ENCODE assay signal across 19 cellular contexts in genomic region chr14:73189651-73190050, GRCh38. TPM values are rescaled to one million over a fixed set of nuclear protein-coding genes. Genes with fewer than 3 reads are reported as not detected.
"Had no signal": no experiment of that assay in that cellular context is flagged by ENCODE, and none has a peak within 500 bp of the region (broad histone marks: within the 10 kb centered on the region; RNA-seq: fewer than 3 reads in every experiment).

No MANE protein-coding gene starts in this region.

- ATAC-seq: activated CD4-positive, alpha-beta T cell treated with anti-CD3 and anti-CD28 coated beads for 36 hours; activated T-cell treated with anti-CD3 and anti-CD28 coated beads, Interleukin-2, amount 50 U/mL, for 72 hours; foreskin keratinocyte; left lung; naive thymus-derived CD4-positive, alpha-beta T cell; pancreas; right cardiac atrium; stimulated activated memory B cell treated with anti-CD40 and anti-IgM and Interleukin-4, amounts not matched to agents 10 μg/mL and 1 μg/mL and 100 μg/mL, for 72 hours; T-helper 17 cell had no signal

- H3K9me3 Mint-ChIP-seq: activated B cell treated with CpG ODN at 0.5 μM for 24 hours; activated naive CD4-positive, alpha-beta T cell treated with anti-CD3 and anti-CD28 coated beads for 36 hours; activated T-cell treated with anti-CD3 and anti-CD28 coated beads, Interleukin-2, amount 50 U/mL, for 72 hours; immature natural killer cell; naive thymus-derived CD4-positive, alpha-beta T cell; stimulated activated memory B cell treated with anti-CD40 and anti-IgM and Interleukin-4, amounts not matched to agents 10 μg/mL and 1 μg/mL and 100 μg/mL, for 72 hours; type B pancreatic cell had no signal

- H3K27ac Mint-ChIP-seq: activated B cell treated with CpG ODN at 0.5 μM for 24 hours; activated CD4-positive, alpha-beta T cell treated with anti-CD3 and anti-CD28 coated beads for 36 hours; activated naive CD4-positive, alpha-beta T cell treated with anti-CD3 and anti-CD28 coated beads for 36 hours; neural progenitor cell; stimulated activated memory B cell treated with anti-CD40 and anti-IgM and Interleukin-4, amounts not matched to agents 10 μg/mL and 1 μg/mL and 100 μg/mL, for 72 hours; T-helper 17 cell; type B pancreatic cell had no signal

- H3K4me1 Mint-ChIP-seq: activated B cell treated with CpG ODN at 0.5 μM for 24 hours; activated CD4-positive, alpha-beta T cell treated with anti-CD3 and anti-CD28 coated beads for 36 hours; neural progenitor cell; stimulated activated memory B cell treated with anti-CD40 and anti-IgM and Interleukin-4, amounts not matched to agents 10 μg/mL and 1 μg/mL and 100 μg/mL, for 72 hours; T-helper 17 cell had no signal

- H3K27me3 Mint-ChIP-seq: activated B cell treated with CpG ODN at 0.5 μM for 24 hours; activated CD4-positive, alpha-beta T cell treated with anti-CD3 and anti-CD28 coated beads for 36 hours; naive thymus-derived CD4-positive, alpha-beta T cell; stimulated activated memory B cell treated with anti-CD40 and anti-IgM and Interleukin-4, amounts not matched to agents 10 μg/mL and 1 μg/mL and 100 μg/mL, for 72 hours; T-helper 17 cell; type B pancreatic cell had no signal

- H3K4me3 Mint-ChIP-seq: activated B cell treated with CpG ODN at 0.5 μM for 24 hours; activated CD4-positive, alpha-beta T cell treated with anti-CD3 and anti-CD28 coated beads for 36 hours; activated naive CD4-positive, alpha-beta T cell treated with anti-CD3 and anti-CD28 coated beads for 36 hours; activated T-cell treated with anti-CD3 and anti-CD28 coated beads, Interleukin-2, amount 50 U/mL, for 72 hours; immature natural killer cell; naive thymus-derived CD4-positive, alpha-beta T cell; neural progenitor cell; stimulated activated memory B cell treated with anti-CD40 and anti-IgM and Interleukin-4, amounts not matched to agents 10 μg/mL and 1 μg/mL and 100 μg/mL, for 72 hours; T-helper 17 cell; type B pancreatic cell had no signal

- DNase-seq: activated B cell treated with CpG ODN at 0.5 μM for 24 hours; activated CD4-positive, alpha-beta T cell treated with anti-CD3 and anti-CD28 coated beads for 36 hours; activated CD4-positive, alpha-beta T cell treated with anti-CD3 and anti-CD28 coated beads, Interleukin-2, amount 50 U/mL, for 4 hours; activated effector memory CD4-positive, alpha-beta T cell treated with Interleukin-2 at 50 U/mL for 16 hours; activated naive CD4-positive, alpha-beta T cell treated with anti-CD3 and anti-CD28 coated beads for 36 hours; activated T-cell treated with anti-CD3 and anti-CD28 coated beads, Interleukin-2, amount 50 U/mL, for 72 hours; erythroblast; foreskin keratinocyte; immature natural killer cell; left lung; naive thymus-derived CD4-positive, alpha-beta T cell; pancreas; right cardiac atrium; stimulated activated CD4-positive, alpha-beta T cell treated with anti-CD3 and anti-CD28 coated beads, Interleukin-1b, Interleukin-23, amount 100 ng/mL, for 48 hours; stomach; T-helper 17 cell had no signal

RNA-seq across cellular contexts. Expression of gene PAPLN, which starts 47.7 kb away (rescaled TPM):
- total RNA-seq: T-helper 17 cell had no signal
